8 cellular contexts compared by ENCODE assay signal in genomic region chr14:105398726-105399440, GRCh38. TPM values are rescaled to one million over a fixed set of nuclear protein-coding genes. Genes with fewer than 3 reads are reported as not detected.
A peak's percentile ranks its signal among the peaks of the same experiment; 100 is the strongest.
DNase-seq lines count a peak whose midpoint lies in the region; ATAC-seq and TF ChIP-seq lines count a peak whose summit lies in the region.

No MANE protein-coding gene starts in this region.

- peak overlapping the region; percentile 90 for H3K4me3 ChIP-seq in LNCaP clone FGC (ENCODE audit: low read depth, low read length)

- peak overlapping the region; percentile 94 for H3K27ac Mint-ChIP-seq in activated CD8-positive, alpha-beta T cell treated with anti-CD3 and anti-CD28 coated beads, Interleukin-2, amount 10 ng/mL, durations not matched to agents 7 days and 5 days
- H3K27ac Mint-ChIP-seq in progenitor cell of endocrine pancreas: peak overlapping the region; percentile 80

- peaks cover 30% of the 10 kb centered on the region for H3K36me3 Mint-ChIP-seq in activated CD8-positive, alpha-beta T cell treated with anti-CD3 and anti-CD28 coated beads, Interleukin-2, amount 10 ng/mL, durations not matched to agents 7 days and 5 days (ENCODE audit: low read depth)
- H3K36me3 Mint-ChIP-seq in progenitor cell of endocrine pancreas (ENCODE audit: insufficient read depth): peaks cover 27% of the 10 kb centered on the region

- H3K4me3 Mint-ChIP-seq in activated CD8-positive, alpha-beta T cell treated with anti-CD3 and anti-CD28 coated beads, Interleukin-2, amount 10 ng/mL, durations not matched to agents 7 days and 5 days: peak overlapping the region; percentile 95
- peak overlapping the region; percentile 78 for H3K4me3 Mint-ChIP-seq in progenitor cell of endocrine pancreas (ENCODE audit: low read depth)

- POLR2A ChIA-PET in activated CD8-positive, alpha-beta T cell treated with anti-CD3 and anti-CD28 coated beads, Interleukin-2, amount 10 ng/mL, durations not matched to agents 7 days and 5 days (lab: Charles Lee): interaction anchor here (0.6 to 1.7 kb wide), 8 partner anchors 10 to 92 kb away, joined by 3 to 9 read pairs (median 4); partner anchors contain the start of gene TEDC1

- DNase-seq in NCI-H1417 (lab: John Stamatoyannopoulos, UW) (peak; percentile 62 to 93 (median 91)), NCI-H1417 treated with DMSO at 0.1 percent for 48 hours (lab: John Stamatoyannopoulos, UW) (no peak), LNCaP clone FGC (ENCODE audit: low read depth) (no peak), foreskin melanocyte (peak; percentile 20), progenitor cell of endocrine pancreas (ENCODE audit: low spot score, unreplicated experiment) (no peak), DMS153 treated with DMSO at 0.1 percent for 48 hours (lab: John Stamatoyannopoulos, UW; ENCODE audit: unreplicated experiment) (no peak)
- DNase-seq in activated CD8-positive, alpha-beta T cell treated with anti-CD3 and anti-CD28 coated beads, Interleukin-2, amount 10 ng/mL, durations not matched to agents 7 days and 5 days: peak; percentile 55

- peak; percentile 25 for ATAC-seq in GM21737 (IDR thresholded peaks at IDR 0.05; ENCODE audit: unreplicated experiment)
- ATAC-seq in activated CD8-positive, alpha-beta T cell treated with anti-CD3 and anti-CD28 coated beads, Interleukin-2, amount 10 ng/mL, durations not matched to agents 7 days and 5 days: peak; percentile 69

- H3K9me3 Mint-ChIP-seq in activated CD8-positive, alpha-beta T cell treated with anti-CD3 and anti-CD28 coated beads, Interleukin-2, amount 10 ng/mL, durations not matched to agents 7 days and 5 days (ENCODE audit: insufficient read depth): no peaks in the 10 kb centered on the region
- H3K9me3 Mint-ChIP-seq in progenitor cell of endocrine pancreas (ENCODE audit: low read depth): peaks cover 17% of the 10 kb centered on the region

- TF ChIP-seq CTCF in LNCaP clone FGC (IDR thresholded peaks at IDR 0.05; ENCODE audit: control insufficient read depth, extremely low read depth, insufficient read depth) (no peak), progenitor cell of endocrine pancreas (IDR thresholded peaks at IDR 0.05; ENCODE audit: unreplicated experiment) (no peak)

- no peaks in the 10 kb centered on the region for H3K27me3 Mint-ChIP-seq in activated CD8-positive, alpha-beta T cell treated with anti-CD3 and anti-CD28 coated beads, Interleukin-2, amount 10 ng/mL, durations not matched to agents 7 days and 5 days (ENCODE audit: low read depth)
- H3K27me3 Mint-ChIP-seq in progenitor cell of endocrine pancreas: no peaks in the 10 kb centered on the region

- CTCF ChIA-PET in activated CD8-positive, alpha-beta T cell treated with anti-CD3 and anti-CD28 coated beads, Interleukin-2, amount 10 ng/mL, durations not matched to agents 7 days and 5 days (lab: Charles Lee): interaction anchor here (1.5 to 1.6 kb wide), 2 partner anchors 28 to 82 kb away, joined by 4 to 5 read pairs; no protein-coding TSS in a partner anchor

- H3K4me1 Mint-ChIP-seq in activated CD8-positive, alpha-beta T cell treated with anti-CD3 and anti-CD28 coated beads, Interleukin-2, amount 10 ng/mL, durations not matched to agents 7 days and 5 days (ENCODE audit: low read depth): peaks cover 41% of the 10 kb centered on the region
- peaks cover 2% of the 10 kb centered on the region for H3K4me1 Mint-ChIP-seq in progenitor cell of endocrine pancreas (ENCODE audit: low read depth)

RNA-seq across cellular contexts. Expression of gene TEX22, which starts 0.5 kb away (rescaled TPM):
- 1 to 10 TPM; 1.9 to 2.4 TPM for total RNA-seq in activated CD8-positive, alpha-beta T cell treated with anti-CD3 and anti-CD28 coated beads, Interleukin-2, amount 10 ng/mL, durations not matched to agents 7 days and 5 days
- total RNA-seq in progenitor cell of endocrine pancreas: 2.4 and 3.5 TPM in 2 replicates

RNA-seq across cellular contexts. Expression of gene MTA1, which starts 20.7 kb away (rescaled TPM):
- 100 to 1,000 TPM; 109 to 127 TPM for total RNA-seq in activated CD8-positive, alpha-beta T cell treated with anti-CD3 and anti-CD28 coated beads, Interleukin-2, amount 10 ng/mL, durations not matched to agents 7 days and 5 days
- 227 and 238 TPM in 2 replicates for total RNA-seq in progenitor cell of endocrine pancreas

Comparison
In these comparisons a context has a peak if more than half of its experiments do, and no peak if none do; other contexts are left out.
1. DNase-seq: peak in NCI-H1417 (3 of 3), activated CD8-positive, alpha-beta T cell treated with anti-CD3 and anti-CD28 coated beads, Interleukin-2, amount 10 ng/mL, durations not matched to agents 7 days and 5 days (single experiment) and foreskin melanocyte (single experiment); none in NCI-H1417 treated with DMSO at 0.1 percent for 48 hours (single experiment), LNCaP clone FGC (single experiment), progenitor cell of endocrine pancreas (single experiment) and DMS153 treated with DMSO at 0.1 percent for 48 hours (single experiment).